ENCODE assay signal across 8 cellular contexts in the genomic region with DNA sequence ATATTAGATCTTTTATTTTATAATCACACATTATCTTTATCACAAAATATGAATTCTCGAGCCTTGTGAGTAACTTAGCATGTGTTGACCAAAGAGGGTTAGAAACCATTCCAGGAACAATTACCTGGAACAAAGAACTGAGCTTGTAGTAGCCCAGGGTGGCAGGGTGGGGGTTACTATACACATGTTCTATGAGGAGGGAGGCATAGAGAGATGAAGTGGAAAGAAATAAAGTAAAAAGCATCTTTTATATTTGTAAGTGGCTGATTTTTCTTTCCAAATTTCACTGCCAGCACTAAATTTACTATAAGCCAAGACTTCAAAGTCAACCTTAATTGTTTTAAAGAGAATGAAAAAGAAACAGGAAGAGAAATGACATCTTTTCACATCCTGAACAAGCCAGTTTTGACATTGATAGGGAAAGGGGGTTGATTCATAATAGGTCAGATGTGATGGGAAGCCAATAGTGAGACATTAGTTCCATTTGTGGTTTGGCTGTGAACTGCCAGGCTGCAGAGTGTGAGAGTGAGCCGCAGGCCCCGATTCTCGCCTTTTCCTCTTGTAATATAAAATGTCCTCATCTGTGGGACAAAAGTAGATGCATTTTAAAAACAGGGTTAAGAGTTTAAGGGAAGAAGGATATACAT. TPM values are rescaled to one million over a fixed set of nuclear protein-coding genes. Genes with fewer than 3 reads are reported as not detected.
DNase-seq lines count a peak whose midpoint lies in the region; ATAC-seq and TF ChIP-seq lines count a peak whose summit lies in the region.

No MANE protein-coding gene starts in this region.

- DNase-seq in activated T-cell treated with anti-CD3 and anti-CD28 coated beads for 1 hour (ENCODE audit: low read depth), result peak; percentile 19
- DNase-seq in stimulated activated CD4-positive, alpha-beta T cell treated with anti-CD3 and anti-CD28 coated beads, Interleukin-4, amount 100 ng/mL, for 1 hour, result peak; percentile 44
- DNase-seq in brain microvascular endothelial cell, result no peak
- no peak for DNase-seq in SJCRH30
- no peak for DNase-seq in Ammon's horn (ENCODE audit: low spot score)
- DNase-seq in ascending aorta (ENCODE audit: low spot score in 2 of 2), result no peak

- no peak overlapping the region for H3K4me3 ChIP-seq in brain microvascular endothelial cell (ENCODE audit: low read depth, low read length)
- H3K4me3 ChIP-seq in SJCRH30, result no peak overlapping the region
- no peak overlapping the region for H3K4me3 ChIP-seq in ascending aorta

- H3K27me3 ChIP-seq in brain microvascular endothelial cell (replicated peaks) (no peaks in the 10 kb centered on the region), SJCRH30 (no peaks in the 10 kb centered on the region; the same call in 1 of the 2 replicates), ascending aorta (no peaks in the 10 kb centered on the region)

- TF ChIP-seq CTCF in brain microvascular endothelial cell (IDR thresholded peaks at IDR 0.05; ENCODE audit: low read depth, low read length, missing control alignments) (no peak), ascending aorta (IDR thresholded peaks at IDR 0.05) (no peak)

- intact Hi-C loops in ascending aorta (cut with DNase I), result no loop called here

- peak; percentile 65 for ATAC-seq in GM19397 (IDR thresholded peaks at IDR 0.05; ENCODE audit: unreplicated experiment)
- peak; percentile 95 for ATAC-seq in HG03432 (IDR thresholded peaks at IDR 0.05; ENCODE audit: unreplicated experiment)

- H3K9me3 ChIP-seq in SJCRH30 (replicated peaks) (no peaks in the 10 kb centered on the region), ascending aorta (no peaks in the 10 kb centered on the region)

- in situ Hi-C loops in brain microvascular endothelial cell (cut with HindIII; ENCODE audit: low pct_ligation_motif_present, low sequenced_read_pairs), result no loop called here

- H3K36me3 ChIP-seq in brain microvascular endothelial cell (replicated peaks) (no peaks in the 10 kb centered on the region), SJCRH30 (no peaks in the 10 kb centered on the region), ascending aorta (no peaks in the 10 kb centered on the region)

- H3K27ac ChIP-seq in brain microvascular endothelial cell (no peak overlapping the region), SJCRH30 (no peak overlapping the region), ascending aorta (no peak overlapping the region)

- H3K4me1 ChIP-seq in SJCRH30 (no peaks in the 10 kb centered on the region), ascending aorta (no peaks in the 10 kb centered on the region)

RNA-seq across cellular contexts. Expression of gene MYB, which starts 52.7 kb away (rescaled TPM):
- total RNA-seq in SJCRH30 (2014; rRNA removed; shearing (Covaris generic)), result 5.3 and 6.4 TPM in 2 replicates
- not detected for total RNA-seq in ascending aorta

Comparison
In these comparisons a context has a peak if more than half of its experiments do, and no peak if none do; other contexts are left out.
1. DNase-seq: peak in activated T-cell treated with anti-CD3 and anti-CD28 coated beads for 1 hour (single experiment) and stimulated activated CD4-positive, alpha-beta T cell treated with anti-CD3 and anti-CD28 coated beads, Interleukin-4, amount 100 ng/mL, for 1 hour (single experiment); none in brain microvascular endothelial cell (single experiment), SJCRH30 (0 of 2), Ammon's horn (single experiment) and ascending aorta (0 of 2).